ENCODE assay signal across 14 cellular contexts in the genomic region with DNA sequence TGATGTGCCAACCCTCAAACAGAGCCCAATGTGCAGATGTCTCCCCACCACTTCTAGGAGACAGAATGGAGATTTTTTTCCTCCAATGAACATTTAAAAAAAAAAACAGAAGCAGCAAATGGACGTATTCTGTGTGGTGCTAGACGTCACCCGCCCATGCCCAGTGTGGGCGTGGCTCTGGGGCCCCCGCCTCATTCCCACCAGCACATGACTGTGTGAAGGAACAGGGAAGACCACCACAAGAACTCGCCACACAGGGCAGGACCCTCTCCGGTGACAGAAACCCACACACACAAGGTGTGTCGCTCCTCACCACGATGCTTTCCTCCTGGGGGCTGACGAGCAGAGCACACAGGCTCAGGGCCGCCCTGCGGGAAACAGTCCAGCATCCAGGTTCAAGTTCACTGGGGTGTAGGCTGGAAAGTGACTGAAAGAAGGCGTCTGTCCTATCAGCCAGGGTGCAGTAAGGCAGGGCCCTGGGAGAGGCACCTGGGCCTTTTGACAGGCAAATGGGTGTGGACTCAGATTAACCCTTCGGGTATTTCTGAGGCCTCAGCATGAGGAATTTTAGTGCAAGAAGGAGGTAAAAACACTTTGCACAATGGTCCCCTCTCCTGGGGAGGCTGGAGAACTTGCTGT.
"Had no signal": no experiment of that assay in that cellular context is flagged by ENCODE, and none has a peak within 500 bp of the region (broad histone marks: within the 10 kb centered on the region; RNA-seq: fewer than 3 reads in every experiment).

No MANE protein-coding gene starts in this region.

- H3K27ac ChIP-seq: body of pancreas, lower lobe of right lung, right atrium auricular region, skin epidermis had no signal

- H3K27me3 ChIP-seq: body of pancreas, right atrium auricular region had no signal

- H3K4me3 ChIP-seq: body of pancreas, lower lobe of right lung, right atrium auricular region, skin epidermis had no signal

- H3K27me3 Mint-ChIP-seq: type B pancreatic cell had no signal

- H3K9me3 ChIP-seq: body of pancreas, lower lobe of right lung, right atrium auricular region had no signal

- H3K4me3 Mint-ChIP-seq: activated CD8-positive, alpha-beta T cell treated with anti-CD3 and anti-CD28 coated beads, Interleukin-2, amount 10 ng/mL, durations not matched to agents 7 days and 5 days; activated naive CD4-positive, alpha-beta T cell treated with anti-CD3 and anti-CD28 coated beads for 36 hours; mesothelial cell of epicardium; type B pancreatic cell had no signal

- ATAC-seq: body of pancreas, lower lobe of right lung, SK-N-SH treated with all-trans-retinoic acid at 6 μM for 48 hours had no signal

- H3K36me3 Mint-ChIP-seq: type B pancreatic cell had no signal

- H3K9me3 Mint-ChIP-seq: activated naive CD4-positive, alpha-beta T cell treated with anti-CD3 and anti-CD28 coated beads for 36 hours; mesothelial cell of epicardium; type B pancreatic cell had no signal

- H3K27ac Mint-ChIP-seq: mesothelial cell of epicardium, type B pancreatic cell had no signal

- DNase-seq: activated CD8-positive, alpha-beta memory T cell treated with anti-CD3 and anti-CD28 coated beads, Interleukin-2, amount 50 U/mL, for 48 hours; activated CD8-positive, alpha-beta T cell treated with anti-CD3 and anti-CD28 coated beads, Interleukin-2, amount 10 ng/mL, durations not matched to agents 7 days and 5 days; activated naive CD4-positive, alpha-beta T cell treated with anti-CD3 and anti-CD28 coated beads for 36 hours; body of pancreas; central memory CD4-positive, alpha-beta T cell; cortex of kidney; effector CD8-positive, alpha-beta T cell; hippocampal formation; lower lobe of right lung had no signal

- H3K4me1 Mint-ChIP-seq: mesothelial cell of epicardium had no signal
